Comparison of ENCODE assay signal across 2 cellular contexts in the genomic region with DNA sequence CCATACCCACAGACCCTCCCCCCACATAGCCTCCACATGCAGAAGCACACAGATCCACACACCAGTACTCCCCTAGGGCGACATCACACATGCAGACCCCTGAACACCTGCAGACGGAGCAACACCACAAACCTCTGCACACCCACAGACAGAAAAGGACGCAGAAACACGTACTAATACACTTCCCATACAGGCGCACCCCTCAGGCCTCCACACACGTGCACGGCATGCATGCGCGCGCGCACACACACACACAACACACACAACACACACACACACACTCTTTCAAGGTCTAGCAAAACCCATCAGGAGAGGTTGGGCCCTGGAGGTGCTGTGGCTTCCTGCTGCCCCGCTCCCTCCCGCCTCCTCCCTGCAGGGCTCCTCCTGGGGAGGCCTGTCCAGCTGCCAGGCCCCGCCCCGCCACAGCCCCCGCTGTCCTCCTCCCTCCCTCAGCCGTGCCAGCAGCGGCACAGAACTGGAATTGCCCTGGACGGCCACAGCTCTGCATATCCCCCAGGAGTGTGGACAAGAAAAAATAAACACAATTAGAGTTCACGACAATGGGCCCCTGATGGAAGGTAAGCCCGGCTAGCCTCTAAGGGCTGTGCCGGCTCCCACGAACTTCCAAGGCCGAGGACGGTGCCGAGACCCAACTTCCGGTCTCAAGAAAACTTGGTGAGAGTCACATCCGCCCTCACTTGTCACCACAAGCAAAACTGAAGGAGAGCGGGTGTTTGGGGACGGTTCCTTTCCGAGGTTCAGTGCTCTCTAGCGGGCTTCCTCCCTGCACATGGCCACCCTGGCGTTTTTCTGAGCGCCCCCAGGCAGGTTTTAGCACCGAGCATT.
TF ChIP-seq lines count a peak whose summit lies in the region.

No MANE protein-coding gene starts in this region.

TF ChIP-seq in HEK293, 187 proteins besides CTCF, POLR2A, EP300 and RAD21 (continued from another document and continues in another):
- TF ChIP-seq, protein P1, sequence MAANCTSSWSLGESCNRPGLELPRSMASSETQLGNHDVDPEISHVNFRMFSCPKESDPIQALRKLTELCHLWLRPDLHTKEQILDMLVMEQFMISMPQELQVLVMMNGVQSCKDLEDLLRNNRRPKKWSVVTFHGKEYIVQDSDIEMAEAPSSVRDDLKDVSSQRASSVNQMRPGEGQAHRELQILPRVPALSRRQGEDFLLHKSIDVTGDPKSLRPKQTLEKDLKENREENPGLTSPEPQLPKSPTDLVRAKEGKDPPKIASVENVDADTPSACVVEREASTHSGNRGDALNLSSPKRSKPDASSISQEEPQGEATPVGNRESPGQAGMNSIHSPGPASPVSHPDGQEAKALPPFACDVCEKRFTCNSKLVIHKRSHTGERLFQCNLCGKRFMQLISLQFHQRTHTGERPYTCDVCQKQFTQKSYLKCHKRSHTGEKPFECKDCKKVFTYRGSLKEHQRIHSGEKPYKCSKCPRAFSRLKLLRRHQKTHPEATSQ (tag by site-specific recombination; IDR thresholded peaks at IDR 0.05), result no peak
- TF ChIP-seq GLIS2 (tag by site-specific recombination; IDR thresholded peaks at IDR 0.05) (peak; percentile 91), ZNF133 (tag by site-specific recombination; IDR thresholded peaks at IDR 0.05) (no peak), ZNF785 (tag by site-specific recombination; IDR thresholded peaks at IDR 0.05) (no peak), ZNF548 (tag by site-specific recombination; IDR thresholded peaks at IDR 0.05) (no peak), ZNF184 (tag by site-specific recombination; IDR thresholded peaks at IDR 0.05) (no peak), ZNF174 (tag by site-specific recombination; IDR thresholded peaks at IDR 0.05) (no peak), ZNF423 (tag by site-specific recombination; IDR thresholded peaks at IDR 0.05) (peak; percentile 80), ZNF274 (IDR thresholded peaks at IDR 0.05; ENCODE audit: low read length) (no peak), ZNF274 (tag by site-specific recombination; IDR thresholded peaks at IDR 0.05; ENCODE audit: borderline replicate concordance) (no peak), TRIM28 (IDR thresholded peaks at IDR 0.05; ENCODE audit: borderline replicate concordance, low read length) (no peak), HOXA7 (CRISPR knock-in tag; IDR thresholded peaks at IDR 0.05; ENCODE audit: borderline replicate concordance) (no peak), ZBTB20 (tag by site-specific recombination; IDR thresholded peaks at IDR 0.05) (peak; percentile 74; the same call in 1 of the 2 replicates), ZFP41 (tag by site-specific recombination; IDR thresholded peaks at IDR 0.05; ENCODE audit: borderline replicate concordance) (no peak), GFI1B (tag by site-specific recombination; IDR thresholded peaks at IDR 0.05) (no peak), ZNF837 (tag by site-specific recombination; IDR thresholded peaks at IDR 0.05) (0 out of 2 replicates have a peak, but pooled peaks have one; percentile 62), ZNF433 (tag by site-specific recombination; IDR thresholded peaks at IDR 0.05; ENCODE audit: low read depth) (no peak), TCF7L2 (IDR thresholded peaks at IDR 0.05; ENCODE audit: borderline replicate concordance, low read depth, low read length) (no peak), ZSCAN30 (tag by site-specific recombination; IDR thresholded peaks at IDR 0.05) (no peak), ZNF248 (tag by site-specific recombination; IDR thresholded peaks at IDR 0.05) (no peak), ZNF223 (tag by site-specific recombination; IDR thresholded peaks at IDR 0.05) (no peak), SP7 (tag by site-specific recombination; IDR thresholded peaks at IDR 0.05) (0 out of 2 replicates have a peak, but pooled peaks have one; percentile 17), ZNF239 (tag by site-specific recombination; IDR thresholded peaks at IDR 0.05) (no peak), ZNF404 (tag by site-specific recombination; IDR thresholded peaks at IDR 0.05) (no peak), ZNF416 (tag by site-specific recombination; IDR thresholded peaks at IDR 0.05) (no peak), GLI2 (tag by site-specific recombination; IDR thresholded peaks at IDR 0.05; ENCODE audit: borderline replicate concordance, low read depth) (no peak)
- TF ChIP-seq, protein P2, sequence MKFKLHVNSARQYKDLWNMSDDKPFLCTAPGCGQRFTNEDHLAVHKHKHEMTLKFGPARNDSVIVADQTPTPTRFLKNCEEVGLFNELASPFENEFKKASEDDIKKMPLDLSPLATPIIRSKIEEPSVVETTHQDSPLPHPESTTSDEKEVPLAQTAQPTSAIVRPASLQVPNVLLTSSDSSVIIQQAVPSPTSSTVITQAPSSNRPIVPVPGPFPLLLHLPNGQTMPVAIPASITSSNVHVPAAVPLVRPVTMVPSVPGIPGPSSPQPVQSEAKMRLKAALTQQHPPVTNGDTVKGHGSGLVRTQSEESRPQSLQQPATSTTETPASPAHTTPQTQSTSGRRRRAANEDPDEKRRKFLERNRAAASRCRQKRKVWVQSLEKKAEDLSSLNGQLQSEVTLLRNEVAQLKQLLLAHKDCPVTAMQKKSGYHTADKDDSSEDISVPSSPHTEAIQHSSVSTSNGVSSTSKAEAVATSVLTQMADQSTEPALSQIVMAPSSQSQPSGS (tag by site-specific recombination; IDR thresholded peaks at IDR 0.05; ENCODE audit: low read depth), result no peak
- TF ChIP-seq, protein P3, sequence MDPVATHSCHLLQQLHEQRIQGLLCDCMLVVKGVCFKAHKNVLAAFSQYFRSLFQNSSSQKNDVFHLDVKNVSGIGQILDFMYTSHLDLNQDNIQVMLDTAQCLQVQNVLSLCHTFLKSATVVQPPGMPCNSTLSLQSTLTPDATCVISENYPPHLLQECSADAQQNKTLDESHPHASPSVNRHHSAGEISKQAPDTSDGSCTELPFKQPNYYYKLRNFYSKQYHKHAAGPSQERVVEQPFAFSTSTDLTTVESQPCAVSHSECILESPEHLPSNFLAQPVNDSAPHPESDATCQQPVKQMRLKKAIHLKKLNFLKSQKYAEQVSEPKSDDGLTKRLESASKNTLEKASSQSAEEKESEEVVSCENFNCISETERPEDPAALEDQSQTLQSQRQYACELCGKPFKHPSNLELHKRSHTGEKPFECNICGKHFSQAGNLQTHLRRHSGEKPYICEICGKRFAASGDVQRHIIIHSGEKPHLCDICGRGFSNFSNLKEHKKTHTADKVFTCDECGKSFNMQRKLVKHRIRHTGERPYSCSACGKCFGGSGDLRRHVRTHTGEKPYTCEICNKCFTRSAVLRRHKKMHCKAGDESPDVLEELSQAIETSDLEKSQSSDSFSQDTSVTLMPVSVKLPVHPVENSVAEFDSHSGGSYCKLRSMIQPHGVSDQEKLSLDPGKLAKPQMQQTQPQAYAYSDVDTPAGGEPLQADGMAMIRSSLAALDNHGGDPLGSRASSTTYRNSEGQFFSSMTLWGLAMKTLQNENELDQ (tag by site-specific recombination; IDR thresholded peaks at IDR 0.05; ENCODE audit: low read depth), result no peak
- TF ChIP-seq, protein P4, sequence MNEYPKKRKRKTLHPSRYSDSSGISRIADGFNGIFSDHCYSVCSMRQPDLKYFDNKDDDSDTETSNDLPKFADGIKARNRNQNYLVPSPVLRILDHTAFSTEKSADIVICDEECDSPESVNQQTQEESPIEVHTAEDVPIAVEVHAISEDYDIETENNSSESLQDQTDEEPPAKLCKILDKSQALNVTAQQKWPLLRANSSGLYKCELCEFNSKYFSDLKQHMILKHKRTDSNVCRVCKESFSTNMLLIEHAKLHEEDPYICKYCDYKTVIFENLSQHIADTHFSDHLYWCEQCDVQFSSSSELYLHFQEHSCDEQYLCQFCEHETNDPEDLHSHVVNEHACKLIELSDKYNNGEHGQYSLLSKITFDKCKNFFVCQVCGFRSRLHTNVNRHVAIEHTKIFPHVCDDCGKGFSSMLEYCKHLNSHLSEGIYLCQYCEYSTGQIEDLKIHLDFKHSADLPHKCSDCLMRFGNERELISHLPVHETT (tag by site-specific recombination; IDR thresholded peaks at IDR 0.05), result peak; percentile 11

TF ChIP-seq in K562, 482 proteins besides CTCF, POLR2A, EP300 and RAD21 (continued from another document and continues in another):
- TF ChIP-seq, protein P5, sequence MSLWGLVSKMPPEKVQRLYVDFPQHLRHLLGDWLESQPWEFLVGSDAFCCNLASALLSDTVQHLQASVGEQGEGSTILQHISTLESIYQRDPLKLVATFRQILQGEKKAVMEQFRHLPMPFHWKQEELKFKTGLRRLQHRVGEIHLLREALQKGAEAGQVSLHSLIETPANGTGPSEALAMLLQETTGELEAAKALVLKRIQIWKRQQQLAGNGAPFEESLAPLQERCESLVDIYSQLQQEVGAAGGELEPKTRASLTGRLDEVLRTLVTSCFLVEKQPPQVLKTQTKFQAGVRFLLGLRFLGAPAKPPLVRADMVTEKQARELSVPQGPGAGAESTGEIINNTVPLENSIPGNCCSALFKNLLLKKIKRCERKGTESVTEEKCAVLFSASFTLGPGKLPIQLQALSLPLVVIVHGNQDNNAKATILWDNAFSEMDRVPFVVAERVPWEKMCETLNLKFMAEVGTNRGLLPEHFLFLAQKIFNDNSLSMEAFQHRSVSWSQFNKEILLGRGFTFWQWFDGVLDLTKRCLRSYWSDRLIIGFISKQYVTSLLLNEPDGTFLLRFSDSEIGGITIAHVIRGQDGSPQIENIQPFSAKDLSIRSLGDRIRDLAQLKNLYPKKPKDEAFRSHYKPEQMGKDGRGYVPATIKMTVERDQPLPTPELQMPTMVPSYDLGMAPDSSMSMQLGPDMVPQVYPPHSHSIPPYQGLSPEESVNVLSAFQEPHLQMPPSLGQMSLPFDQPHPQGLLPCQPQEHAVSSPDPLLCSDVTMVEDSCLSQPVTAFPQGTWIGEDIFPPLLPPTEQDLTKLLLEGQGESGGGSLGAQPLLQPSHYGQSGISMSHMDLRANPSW (CRISPR knock-in tag; IDR thresholded peaks at IDR 0.05), result peak; percentile 89; the same call in 1 of the 2 replicates
- TF ChIP-seq KHSRP (IDR thresholded peaks at IDR 0.05) (no peak), ETV6 (IDR thresholded peaks at IDR 0.05; ENCODE audit: borderline replicate concordance in 1 of 2, low read depth in 2 of 2, low read length in 1 of 2) (no peak), ETV6 (CRISPR knock-in tag; IDR thresholded peaks at IDR 0.05; ENCODE audit: borderline replicate concordance) (no peak), TAL1 (IDR thresholded peaks at IDR 0.05) (peak; percentile 5; the same call in 1 of the 2 replicates), ESRRB (CRISPR knock-in tag; IDR thresholded peaks at IDR 0.05; ENCODE audit: borderline replicate concordance) (no peak), ZNF263 (CRISPR knock-in tag; IDR thresholded peaks at IDR 0.05; ENCODE audit: borderline replicate concordance) (peak; percentile 87), HNRNPK (IDR thresholded peaks at IDR 0.05; ENCODE audit: low read depth, low read length, poor library complexity, severe bottlenecking) (no peak), ZNF316 (IDR thresholded peaks at IDR 0.05) (no peak), ZNF140 (CRISPR knock-in tag; IDR thresholded peaks at IDR 0.05) (no peak), KDM2B (CRISPR knock-in tag; IDR thresholded peaks at IDR 0.05) (no peak), SREBF2 (CRISPR knock-in tag; IDR thresholded peaks at IDR 0.05) (no peak), ZNF184 (CRISPR knock-in tag; IDR thresholded peaks at IDR 0.05) (no peak)
- TF ChIP-seq, protein P6, sequence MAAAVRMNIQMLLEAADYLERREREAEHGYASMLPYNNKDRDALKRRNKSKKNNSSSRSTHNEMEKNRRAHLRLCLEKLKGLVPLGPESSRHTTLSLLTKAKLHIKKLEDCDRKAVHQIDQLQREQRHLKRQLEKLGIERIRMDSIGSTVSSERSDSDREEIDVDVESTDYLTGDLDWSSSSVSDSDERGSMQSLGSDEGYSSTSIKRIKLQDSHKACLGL (CRISPR knock-in tag; IDR thresholded peaks at IDR 0.05; ENCODE audit: borderline replicate concordance, poor library complexity, severe bottlenecking), result no peak
- TF ChIP-seq, protein P7, sequence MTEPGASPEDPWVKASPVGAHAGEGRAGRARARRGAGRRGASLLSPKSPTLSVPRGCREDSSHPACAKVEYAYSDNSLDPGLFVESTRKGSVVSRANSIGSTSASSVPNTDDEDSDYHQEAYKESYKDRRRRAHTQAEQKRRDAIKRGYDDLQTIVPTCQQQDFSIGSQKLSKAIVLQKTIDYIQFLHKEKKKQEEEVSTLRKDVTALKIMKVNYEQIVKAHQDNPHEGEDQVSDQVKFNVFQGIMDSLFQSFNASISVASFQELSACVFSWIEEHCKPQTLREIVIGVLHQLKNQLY (CRISPR knock-in tag; conservative IDR thresholded peaks at IDR 0.05), result 0 out of 4 replicates have a peak, but pooled peaks of 1 of the 2 experiments have one; percentile 20
- TF ChIP-seq, protein P8, sequence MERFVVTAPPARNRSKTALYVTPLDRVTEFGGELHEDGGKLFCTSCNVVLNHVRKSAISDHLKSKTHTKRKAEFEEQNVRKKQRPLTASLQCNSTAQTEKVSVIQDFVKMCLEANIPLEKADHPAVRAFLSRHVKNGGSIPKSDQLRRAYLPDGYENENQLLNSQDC (CRISPR knock-in tag; IDR thresholded peaks at IDR 0.05), result no peak
- TF ChIP-seq, protein P9, sequence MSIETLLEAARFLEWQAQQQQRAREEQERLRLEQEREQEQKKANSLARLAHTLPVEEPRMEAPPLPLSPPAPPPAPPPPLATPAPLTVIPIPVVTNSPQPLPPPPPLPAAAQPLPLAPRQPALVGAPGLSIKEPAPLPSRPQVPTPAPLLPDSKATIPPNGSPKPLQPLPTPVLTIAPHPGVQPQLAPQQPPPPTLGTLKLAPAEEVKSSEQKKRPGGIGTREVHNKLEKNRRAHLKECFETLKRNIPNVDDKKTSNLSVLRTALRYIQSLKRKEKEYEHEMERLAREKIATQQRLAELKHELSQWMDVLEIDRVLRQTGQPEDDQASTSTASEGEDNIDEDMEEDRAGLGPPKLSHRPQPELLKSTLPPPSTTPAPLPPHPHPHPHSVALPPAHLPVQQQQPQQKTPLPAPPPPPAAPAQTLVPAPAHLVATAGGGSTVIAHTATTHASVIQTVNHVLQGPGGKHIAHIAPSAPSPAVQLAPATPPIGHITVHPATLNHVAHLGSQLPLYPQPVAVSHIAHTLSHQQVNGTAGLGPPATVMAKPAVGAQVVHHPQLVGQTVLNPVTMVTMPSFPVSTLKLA (conservative IDR thresholded peaks at IDR 0.05), result no peak
- TF ChIP-seq, protein P10, sequence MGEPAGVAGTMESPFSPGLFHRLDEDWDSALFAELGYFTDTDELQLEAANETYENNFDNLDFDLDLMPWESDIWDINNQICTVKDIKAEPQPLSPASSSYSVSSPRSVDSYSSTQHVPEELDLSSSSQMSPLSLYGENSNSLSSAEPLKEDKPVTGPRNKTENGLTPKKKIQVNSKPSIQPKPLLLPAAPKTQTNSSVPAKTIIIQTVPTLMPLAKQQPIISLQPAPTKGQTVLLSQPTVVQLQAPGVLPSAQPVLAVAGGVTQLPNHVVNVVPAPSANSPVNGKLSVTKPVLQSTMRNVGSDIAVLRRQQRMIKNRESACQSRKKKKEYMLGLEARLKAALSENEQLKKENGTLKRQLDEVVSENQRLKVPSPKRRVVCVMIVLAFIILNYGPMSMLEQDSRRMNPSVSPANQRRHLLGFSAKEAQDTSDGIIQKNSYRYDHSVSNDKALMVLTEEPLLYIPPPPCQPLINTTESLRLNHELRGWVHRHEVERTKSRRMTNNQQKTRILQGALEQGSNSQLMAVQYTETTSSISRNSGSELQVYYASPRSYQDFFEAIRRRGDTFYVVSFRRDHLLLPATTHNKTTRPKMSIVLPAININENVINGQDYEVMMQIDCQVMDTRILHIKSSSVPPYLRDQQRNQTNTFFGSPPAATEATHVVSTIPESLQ (CRISPR knock-in tag; IDR thresholded peaks at IDR 0.05), result 0 out of 2 replicates have a peak, but pooled peaks have one; percentile 49
- TF ChIP-seq, protein P11, sequence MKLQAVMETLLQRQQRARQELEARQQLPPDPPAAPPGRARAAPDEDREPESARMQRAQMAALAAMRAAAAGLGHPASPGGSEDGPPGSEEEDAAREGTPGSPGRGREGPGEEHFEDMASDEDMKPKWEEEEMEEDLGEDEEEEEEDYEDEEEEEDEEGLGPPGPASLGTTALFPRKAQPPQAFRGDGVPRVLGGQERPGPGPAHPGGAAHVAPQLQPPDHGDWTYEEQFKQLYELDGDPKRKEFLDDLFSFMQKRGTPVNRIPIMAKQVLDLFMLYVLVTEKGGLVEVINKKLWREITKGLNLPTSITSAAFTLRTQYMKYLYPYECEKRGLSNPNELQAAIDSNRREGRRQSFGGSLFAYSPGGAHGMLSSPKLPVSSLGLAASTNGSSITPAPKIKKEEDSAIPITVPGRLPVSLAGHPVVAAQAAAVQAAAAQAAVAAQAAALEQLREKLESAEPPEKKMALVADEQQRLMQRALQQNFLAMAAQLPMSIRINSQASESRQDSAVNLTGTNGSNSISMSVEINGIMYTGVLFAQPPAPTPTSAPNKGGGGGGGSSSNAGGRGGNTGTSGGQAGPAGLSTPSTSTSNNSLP (IDR thresholded peaks at IDR 0.05; ENCODE audit: borderline replicate concordance, low read depth, low read length), result no peak
